In genomic region chr17:27338536-27338985, GRCh38 we compare ENCODE assay signal across 1 cellular context.
TF ChIP-seq lines count a peak whose summit lies in the region.

No MANE protein-coding gene starts in this region.

TF ChIP-seq in WTC11, 78 proteins besides CTCF, POLR2A, EP300 and RAD21 (continued from another document):
- TF ChIP-seq, protein P1, sequence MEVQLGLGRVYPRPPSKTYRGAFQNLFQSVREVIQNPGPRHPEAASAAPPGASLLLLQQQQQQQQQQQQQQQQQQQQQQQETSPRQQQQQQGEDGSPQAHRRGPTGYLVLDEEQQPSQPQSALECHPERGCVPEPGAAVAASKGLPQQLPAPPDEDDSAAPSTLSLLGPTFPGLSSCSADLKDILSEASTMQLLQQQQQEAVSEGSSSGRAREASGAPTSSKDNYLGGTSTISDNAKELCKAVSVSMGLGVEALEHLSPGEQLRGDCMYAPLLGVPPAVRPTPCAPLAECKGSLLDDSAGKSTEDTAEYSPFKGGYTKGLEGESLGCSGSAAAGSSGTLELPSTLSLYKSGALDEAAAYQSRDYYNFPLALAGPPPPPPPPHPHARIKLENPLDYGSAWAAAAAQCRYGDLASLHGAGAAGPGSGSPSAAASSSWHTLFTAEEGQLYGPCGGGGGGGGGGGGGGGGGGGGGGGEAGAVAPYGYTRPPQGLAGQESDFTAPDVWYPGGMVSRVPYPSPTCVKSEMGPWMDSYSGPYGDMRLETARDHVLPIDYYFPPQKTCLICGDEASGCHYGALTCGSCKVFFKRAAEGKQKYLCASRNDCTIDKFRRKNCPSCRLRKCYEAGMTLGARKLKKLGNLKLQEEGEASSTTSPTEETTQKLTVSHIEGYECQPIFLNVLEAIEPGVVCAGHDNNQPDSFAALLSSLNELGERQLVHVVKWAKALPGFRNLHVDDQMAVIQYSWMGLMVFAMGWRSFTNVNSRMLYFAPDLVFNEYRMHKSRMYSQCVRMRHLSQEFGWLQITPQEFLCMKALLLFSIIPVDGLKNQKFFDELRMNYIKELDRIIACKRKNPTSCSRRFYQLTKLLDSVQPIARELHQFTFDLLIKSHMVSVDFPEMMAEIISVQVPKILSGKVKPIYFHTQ (CRISPR knock-in tag; IDR thresholded peaks at IDR 0.05) = no peak
- TF ChIP-seq NR3C1 (CRISPR knock-in tag; conservative IDR thresholded peaks at IDR 0.05; ENCODE audit: low read depth) = no peak
- TF ChIP-seq AFF4 (CRISPR knock-in tag; IDR thresholded peaks at IDR 0.05; ENCODE audit: borderline replicate concordance) = no peak
- TF ChIP-seq ZBTB43 (CRISPR knock-in tag; IDR thresholded peaks at IDR 0.05) = no peak
- no peak for TF ChIP-seq GRHL2 (CRISPR knock-in tag; IDR thresholded peaks at IDR 0.05; ENCODE audit: insufficient replicate concordance, severe bottlenecking)
TF ChIP-seq in WTC11: peak in this region for 0.
